In the genomic region with DNA sequence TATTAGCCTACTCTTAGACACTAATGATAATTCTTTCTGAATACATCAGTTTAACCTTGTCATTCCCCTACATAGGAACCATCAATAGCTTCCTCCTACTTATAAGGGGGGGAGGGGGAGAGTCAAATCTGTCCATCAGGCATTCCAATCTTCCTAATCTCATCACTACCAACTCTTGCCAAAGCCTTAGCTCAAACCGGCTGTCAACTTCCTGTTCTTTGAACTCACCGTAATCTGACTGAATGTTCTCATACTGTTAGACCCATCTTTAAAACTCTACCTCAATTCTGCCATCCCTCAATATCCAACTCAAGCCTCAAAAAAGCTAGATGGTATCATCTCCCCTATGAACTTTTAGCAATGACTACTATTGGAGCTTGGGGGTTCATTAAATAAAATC, we compare ENCODE assay signal across 1 cellular context.
TF ChIP-seq lines count a peak whose summit lies in the region.

No MANE protein-coding gene starts in this region.

TF ChIP-seq in endothelial cell of umbilical vein, 7 proteins besides CTCF, POLR2A, EP300 and RAD21:
- TF ChIP-seq, protein P1, sequence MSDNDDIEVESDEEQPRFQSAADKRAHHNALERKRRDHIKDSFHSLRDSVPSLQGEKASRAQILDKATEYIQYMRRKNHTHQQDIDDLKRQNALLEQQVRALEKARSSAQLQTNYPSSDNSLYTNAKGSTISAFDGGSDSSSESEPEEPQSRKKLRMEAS (IDR thresholded peaks at IDR 0.05; ENCODE audit: insufficient read depth, insufficient read length), result no peak
- TF ChIP-seq JUN (IDR thresholded peaks at IDR 0.05; ENCODE audit: borderline replicate concordance, insufficient read depth, insufficient read length, low read depth), result no peak
- TF ChIP-seq MYC (IDR thresholded peaks at IDR 0.05; ENCODE audit: low read depth, low read length), result no peak
- no peak for TF ChIP-seq FOS (IDR thresholded peaks at IDR 0.05; ENCODE audit: borderline replicate concordance, insufficient read depth, low read length)
- no peak for TF ChIP-seq EZH2 (IDR thresholded peaks at IDR 0.05; ENCODE audit: borderline replicate concordance, low read depth, low read length, severe bottlenecking)
- TF ChIP-seq GATA2 (IDR thresholded peaks at IDR 0.05; ENCODE audit: insufficient read depth, insufficient read length, low read depth, low read length), result no peak
- no peak for TF ChIP-seq POLR2AphosphoS5 (IDR thresholded peaks at IDR 0.05; ENCODE audit: insufficient read depth, low read depth, low read length)
